In the genomic region with DNA sequence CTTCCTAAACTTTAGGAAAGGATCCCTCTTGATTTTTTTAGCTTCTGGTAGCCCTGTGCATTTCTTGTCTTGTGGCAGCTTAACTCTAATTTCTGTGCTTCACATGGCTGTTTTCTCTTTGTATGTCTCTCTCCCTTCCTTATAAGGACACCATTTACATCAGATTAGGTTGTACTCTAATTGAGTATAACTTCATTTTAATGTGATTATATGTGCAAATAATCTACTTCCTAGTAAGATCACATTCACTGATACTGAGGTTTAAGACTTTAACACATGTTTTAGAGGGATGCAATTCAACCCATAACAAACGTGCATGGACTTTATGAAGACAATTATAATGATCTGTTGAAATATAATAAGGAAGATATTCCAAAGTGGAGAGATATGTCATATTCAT, we compare ENCODE assay signal across 24 cellular contexts.
"Had no signal": no experiment of that assay in that cellular context is flagged by ENCODE, and none has a peak within 500 bp of the region (broad histone marks: within the 10 kb centered on the region; RNA-seq: fewer than 3 reads in every experiment).

No MANE protein-coding gene starts in this region.

- H3K4me1 ChIP-seq: esophagus squamous epithelium, foreskin keratinocyte, spleen, testis, tibial nerve had no signal

- H3K36me3 Mint-ChIP-seq: naive B cell; stimulated activated memory B cell treated with anti-CD40 and anti-IgM and Interleukin-4, amounts not matched to agents 10 μg/mL and 1 μg/mL and 100 μg/mL, for 72 hours had no signal

- H3K9me3 Mint-ChIP-seq: dendritic cell treated with granulocyte-macrophage colony-stimulating factor and Interleukin-4, amounts not matched to agents 40 ng/mL and 50 ng/mL, for 4 days; effector memory CD8-positive, alpha-beta T cell; nephron; stimulated activated memory B cell treated with anti-CD40 and anti-IgM and Interleukin-4, amounts not matched to agents 10 μg/mL and 1 μg/mL and 100 μg/mL, for 72 hours; stimulated activated naive CD8-positive, alpha-beta T cell treated with anti-CD3 and anti-CD28 coated beads, Interleukin-15, amount 100 ng/mL, for 72 hours had no signal

- H2AFZ ChIP-seq: hepatocyte had no signal

- H3K27ac Mint-ChIP-seq: dendritic cell treated with granulocyte-macrophage colony-stimulating factor and Interleukin-4, amounts not matched to agents 40 ng/mL and 50 ng/mL, for 4 days; effector memory CD8-positive, alpha-beta T cell; naive B cell; nephron; stimulated activated memory B cell treated with anti-CD40 and anti-IgM and Interleukin-4, amounts not matched to agents 10 μg/mL and 1 μg/mL and 100 μg/mL, for 72 hours; stimulated activated naive CD8-positive, alpha-beta T cell treated with anti-CD3 and anti-CD28 coated beads, Interleukin-15, amount 100 ng/mL, for 72 hours had no signal

- ATAC-seq: effector memory CD8-positive, alpha-beta T cell; foreskin keratinocyte; left colon; left ventricle myocardium superior; sciatic nerve; stimulated activated memory B cell treated with anti-CD40 and anti-IgM and Interleukin-4, amounts not matched to agents 10 μg/mL and 1 μg/mL and 100 μg/mL, for 72 hours; stimulated activated naive CD8-positive, alpha-beta T cell treated with anti-CD3 and anti-CD28 coated beads, Interleukin-15, amount 100 ng/mL, for 72 hours had no signal

- H3K79me2 ChIP-seq: hepatocyte had no signal

- FAIRE-seq: colon had no signal

- H3K27me3 Mint-ChIP-seq: dendritic cell treated with granulocyte-macrophage colony-stimulating factor and Interleukin-4, amounts not matched to agents 40 ng/mL and 50 ng/mL, for 4 days; stimulated activated naive CD8-positive, alpha-beta T cell treated with anti-CD3 and anti-CD28 coated beads, Interleukin-15, amount 100 ng/mL, for 72 hours had no signal

- H3K4me1 Mint-ChIP-seq: naive B cell; nephron; stimulated activated memory B cell treated with anti-CD40 and anti-IgM and Interleukin-4, amounts not matched to agents 10 μg/mL and 1 μg/mL and 100 μg/mL, for 72 hours; stimulated activated naive CD8-positive, alpha-beta T cell treated with anti-CD3 and anti-CD28 coated beads, Interleukin-15, amount 100 ng/mL, for 72 hours had no signal

- H3K9me3 ChIP-seq: esophagus squamous epithelium, spleen, testis, tibial nerve had no signal

- H3K4me3 Mint-ChIP-seq: dendritic cell treated with granulocyte-macrophage colony-stimulating factor and Interleukin-4, amounts not matched to agents 40 ng/mL and 50 ng/mL, for 4 days; effector memory CD8-positive, alpha-beta T cell; naive B cell; nephron; stimulated activated memory B cell treated with anti-CD40 and anti-IgM and Interleukin-4, amounts not matched to agents 10 μg/mL and 1 μg/mL and 100 μg/mL, for 72 hours; stimulated activated naive CD8-positive, alpha-beta T cell treated with anti-CD3 and anti-CD28 coated beads, Interleukin-15, amount 100 ng/mL, for 72 hours had no signal

- H3K4me3 ChIP-seq: esophagus squamous epithelium, hepatocyte, lung, spleen, testis, tibial nerve had no signal

- H3K4me2 ChIP-seq: hepatocyte had no signal

- H3K27ac ChIP-seq: epithelial cell of prostate, esophagus squamous epithelium, foreskin keratinocyte, hepatocyte, spleen, testis, tibial nerve had no signal

- DNase-seq: effector memory CD8-positive, alpha-beta T cell; esophagus squamous epithelium; foreskin keratinocyte; head of caudate nucleus; left colon; left ventricle myocardium superior; mesenchymal stem cell; naive B cell; posterior cingulate gyrus; spleen; stimulated activated CD4-positive, alpha-beta T cell treated with anti-CD3 and anti-CD28 coated beads, Interleukin-15, amount 100 ng/mL, for 24 hours; stimulated activated CD4-positive, alpha-beta T cell treated with anti-CD3 and anti-CD28 coated beads, Interleukin-1b, Interleukin-23, amount 100 ng/mL, for 48 hours; stimulated activated CD4-positive, alpha-beta T cell treated with anti-CD3 and anti-CD28 coated beads, Interleukin-4, amount 100 ng/mL, for 24 hours; stimulated activated naive CD8-positive, alpha-beta T cell treated with anti-CD3 and anti-CD28 coated beads, Interleukin-15, amount 100 ng/mL, for 72 hours; testis had no signal

- H3K27me3 ChIP-seq: esophagus squamous epithelium, hepatocyte, testis, tibial nerve had no signal

- H3K36me3 ChIP-seq: esophagus squamous epithelium, spleen, tibial nerve had no signal
